Comparison of ENCODE assay signal across 10 cellular contexts in genomic region chr13:44274838-44275237, GRCh38.
DNase-seq lines count a peak whose midpoint lies in the region; ATAC-seq and TF ChIP-seq lines count a peak whose summit lies in the region.
"Had no signal": no experiment of that assay in that cellular context is flagged by ENCODE, and none has a peak within 500 bp of the region (broad histone marks: within the 10 kb centered on the region; RNA-seq: fewer than 3 reads in every experiment).

No MANE protein-coding gene starts in this region.

- TF ChIP-seq CTCF in left lung (IDR thresholded peaks at IDR 0.05) = no peak

- H3K36me3 ChIP-seq in left lung (no peaks in the 10 kb centered on the region), thymus (ENCODE audit: control insufficient read depth, insufficient read depth) (no peaks in the 10 kb centered on the region)

- CTCF ChIA-PET in activated CD4-positive, alpha-beta T cell treated with anti-CD3 and anti-CD28 coated beads for 36 hours (lab: Charles Lee) = interaction anchor here (1.3 to 2.3 kb wide), 3 partner anchors 15 to 162 kb away, joined by 3 to 10 read pairs (median 4); no protein-coding TSS in a partner anchor

- H3K27me3 ChIP-seq in left lung (no peaks in the 10 kb centered on the region), thymus (ENCODE audit: control insufficient read depth, insufficient read depth) (no peaks in the 10 kb centered on the region)

- ATAC-seq in activated CD4-positive, alpha-beta T cell treated with anti-CD3 and anti-CD28 coated beads for 36 hours = peak; percentile 38
- ATAC-seq in left lung (peak; percentile 19), HG02642 (IDR thresholded peaks at IDR 0.05; ENCODE audit: poor library complexity, unreplicated experiment) (no peak), GM19351 (IDR thresholded peaks at IDR 0.05; ENCODE audit: unreplicated experiment) (no peak)
- ATAC-seq: A549 had no signal

- DNase-seq in activated CD4-positive, alpha-beta T cell treated with anti-CD3 and anti-CD28 coated beads for 36 hours = peak; percentile 14
- no peak for DNase-seq in activated CD4-positive, alpha-beta T cell treated with anti-CD3 and anti-CD28 coated beads for 1 hour
- DNase-seq in left lung = no peak
- DNase-seq in DMS 273 treated with DMSO at 0.1 percent for 48 hours (lab: John Stamatoyannopoulos, UW) = no peak
- DNase-seq: cortex of kidney had no signal

- peak overlapping the region; percentile 55 for H3K4me3 Mint-ChIP-seq in activated CD4-positive, alpha-beta T cell treated with anti-CD3 and anti-CD28 coated beads for 36 hours
- peak overlapping the region; percentile 79 for H3K4me3 Mint-ChIP-seq in activated naive CD4-positive, alpha-beta T cell treated with anti-CD3 and anti-CD28 coated beads, Interleukin-2, amount 50 U/mL, for 24 hours

- intact Hi-C loops in activated CD4-positive, alpha-beta T cell treated with anti-CD3 and anti-CD28 coated beads for 36 hours (cut with DNase I, micrococcal nuclease) = loop anchor here (1.0 to 10.0 kb wide), 6 partner anchors 16 to 1230 kb away; no protein-coding TSS in a partner anchor
- intact Hi-C loops in left lung (cut with DNase I) = no loop called here

- peaks cover 5% of the 10 kb centered on the region for H3K36me3 Mint-ChIP-seq in activated CD4-positive, alpha-beta T cell treated with anti-CD3 and anti-CD28 coated beads for 36 hours (ENCODE audit: low read depth)
- H3K36me3 Mint-ChIP-seq in activated naive CD4-positive, alpha-beta T cell treated with anti-CD3 and anti-CD28 coated beads, Interleukin-2, amount 50 U/mL, for 24 hours = peaks cover 13% of the 10 kb centered on the region

- H3K4me1 Mint-ChIP-seq in activated CD4-positive, alpha-beta T cell treated with anti-CD3 and anti-CD28 coated beads for 36 hours = peaks cover 59% of the 10 kb centered on the region
- peaks cover 69% of the 10 kb centered on the region for H3K4me1 Mint-ChIP-seq in activated naive CD4-positive, alpha-beta T cell treated with anti-CD3 and anti-CD28 coated beads, Interleukin-2, amount 50 U/mL, for 24 hours

- WGBS in thymus = 3% methylated on average over 2 of the region's 2 CpGs

- peak overlapping the region; percentile 91 for H3K27ac Mint-ChIP-seq in activated CD4-positive, alpha-beta T cell treated with anti-CD3 and anti-CD28 coated beads for 36 hours
- H3K27ac Mint-ChIP-seq in activated naive CD4-positive, alpha-beta T cell treated with anti-CD3 and anti-CD28 coated beads, Interleukin-2, amount 50 U/mL, for 24 hours = peak overlapping the region; percentile 97

- H3K9me3 Mint-ChIP-seq in activated CD4-positive, alpha-beta T cell treated with anti-CD3 and anti-CD28 coated beads for 36 hours (ENCODE audit: low read depth) = peaks cover 5% of the 10 kb centered on the region
- H3K9me3 Mint-ChIP-seq in activated naive CD4-positive, alpha-beta T cell treated with anti-CD3 and anti-CD28 coated beads, Interleukin-2, amount 50 U/mL, for 24 hours = peaks cover 21% of the 10 kb centered on the region

- no peaks in the 10 kb centered on the region for H3K27me3 Mint-ChIP-seq in activated CD4-positive, alpha-beta T cell treated with anti-CD3 and anti-CD28 coated beads for 36 hours
- H3K27me3 Mint-ChIP-seq in activated naive CD4-positive, alpha-beta T cell treated with anti-CD3 and anti-CD28 coated beads, Interleukin-2, amount 50 U/mL, for 24 hours = no peaks in the 10 kb centered on the region

- H3K27ac ChIP-seq in left lung (peak overlapping the region; percentile 75 to 88), thymus (ENCODE audit: low read depth) (peak overlapping the region; percentile 97)

- H3K4me1 ChIP-seq in left lung = peaks cover 21 to 47% of the 10 kb centered on the region in 2 donors
- H3K4me1 ChIP-seq in thymus (ENCODE audit: control insufficient read depth, insufficient read depth, low read length) = peaks cover 67% of the 10 kb centered on the region

- H3K9me3 ChIP-seq in left lung (no peaks in the 10 kb centered on the region), thymus (ENCODE audit: control insufficient read depth) (no peaks in the 10 kb centered on the region)
- H3K9me3 ChIP-seq: A549 had no signal

- H3K4me3 ChIP-seq in left lung (peak overlapping the region in 1 of 2 donors; percentile 8), thymus (ENCODE audit: low read length) (peak overlapping the region; percentile 47)
- H3K4me3 ChIP-seq: A549 had no signal

- POLR2A ChIA-PET in activated CD4-positive, alpha-beta T cell treated with anti-CD3 and anti-CD28 coated beads for 36 hours (lab: Charles Lee) = interaction anchor here (0.7 to 1.9 kb wide), 3 partner anchors 16 to 134 kb away, joined by 3 to 6 read pairs (median 4); no protein-coding TSS in a partner anchor

Comparison
In these comparisons a context has a peak if more than half of its experiments do, and no peak if none do; other contexts are left out.
1. ATAC-seq: peak in activated CD4-positive, alpha-beta T cell treated with anti-CD3 and anti-CD28 coated beads for 36 hours (single experiment) and left lung (single experiment); none in HG02642 (single experiment) and GM19351 (single experiment).
2. intact Hi-C loops: an anchor here in activated CD4-positive, alpha-beta T cell treated with anti-CD3 and anti-CD28 coated beads for 36 hours (1.0 to 10.0 kb wide); none called in left lung.